In the genomic region with DNA sequence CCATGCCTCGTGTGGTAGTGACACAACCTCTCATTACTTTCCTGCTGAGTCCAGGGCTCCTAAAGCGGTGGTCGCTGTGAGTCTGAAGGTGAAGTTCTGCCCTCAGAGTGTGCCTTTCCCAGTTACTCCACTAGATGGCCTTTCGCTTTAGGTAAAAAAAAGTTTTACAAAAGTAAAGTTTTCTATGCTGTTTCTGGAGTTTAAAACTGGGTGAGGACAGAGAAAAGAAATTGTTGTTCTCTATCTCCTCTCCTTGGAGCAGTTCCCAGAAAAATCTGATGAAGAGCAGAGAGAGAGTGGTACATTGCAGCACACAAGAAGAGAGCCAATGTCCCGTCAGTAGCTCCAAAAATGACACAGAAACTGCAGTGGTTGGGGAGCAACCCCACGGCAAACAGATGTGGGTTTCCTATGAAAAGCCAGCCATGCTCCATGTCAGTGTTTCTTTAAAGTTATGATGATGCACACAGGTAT, we compare ENCODE assay signal across 8 cellular contexts.
A peak's percentile ranks its signal among the peaks of the same experiment; 100 is the strongest.
DNase-seq lines count a peak whose midpoint lies in the region; ATAC-seq and TF ChIP-seq lines count a peak whose summit lies in the region.

No MANE protein-coding gene starts in this region.

- H3K4me3 Mint-ChIP-seq in activated naive CD4-positive, alpha-beta T cell treated with anti-CD3 and anti-CD28 coated beads for 36 hours = no peak overlapping the region

- H3K4me1 ChIP-seq in gastroesophageal sphincter = peaks cover 0 to 58% (median 21%) of the 10 kb centered on the region in 3 donors
- H3K4me1 ChIP-seq in sigmoid colon = peaks cover 0 to 70% (median 57%) of the 10 kb centered on the region in 4 donors

- CTCF ChIA-PET in activated naive CD4-positive, alpha-beta T cell treated with anti-CD3 and anti-CD28 coated beads for 36 hours (lab: Charles Lee) = interaction anchor here (0.7 to 3.4 kb wide), 6 partner anchors 35 to 861 kb away, joined by 3 to 21 read pairs (median 4); no protein-coding TSS in a partner anchor

- H3K9me3 ChIP-seq in gastroesophageal sphincter (no peaks in the 10 kb centered on the region), sigmoid colon (no peaks in the 10 kb centered on the region)

- no peaks in the 10 kb centered on the region for H3K9me3 Mint-ChIP-seq in activated naive CD4-positive, alpha-beta T cell treated with anti-CD3 and anti-CD28 coated beads for 36 hours
- no peaks in the 10 kb centered on the region for H3K9me3 Mint-ChIP-seq in activated naive CD4-positive, alpha-beta T cell treated with anti-CD3 and anti-CD28 coated beads, Interleukin-2, amount 50 U/mL, for 72 hours

- intact Hi-C loops in activated naive CD4-positive, alpha-beta T cell treated with anti-CD3 and anti-CD28 coated beads for 36 hours (cut with micrococcal nuclease) = loop anchor here (1.0 to 5.0 kb wide), 2 partner anchors 711 to 862 kb away; no protein-coding TSS in a partner anchor
- intact Hi-C loops in sigmoid colon (cut with DNase I) = loop anchor here (2.0 to 10.0 kb wide), 6 partner anchors 257 to 857 kb away; partner anchors contain the start of gene GLI3

- WGBS in gastroesophageal sphincter (ENCODE audit: low coverage in 1 of 2), 2 donors = 16 to 17% methylated on average over 4 to 5 of the region's 6 CpGs
- WGBS in sigmoid colon, 2 donors = 30 to 34% methylated on average over 6 of the region's 6 CpGs

- no peak for ATAC-seq in activated naive CD4-positive, alpha-beta T cell treated with anti-CD3 and anti-CD28 coated beads, Interleukin-2, amount 50 U/mL, for 72 hours
- ATAC-seq in gastroesophageal sphincter (peak; percentile 45), GM18861 (IDR thresholded peaks at IDR 0.05; ENCODE audit: unreplicated experiment) (no peak), HG03571 (IDR thresholded peaks at IDR 0.05; ENCODE audit: unreplicated experiment) (no peak)

- no peak overlapping the region for H3K27ac Mint-ChIP-seq in activated naive CD4-positive, alpha-beta T cell treated with anti-CD3 and anti-CD28 coated beads for 36 hours
- H3K27ac Mint-ChIP-seq in activated naive CD4-positive, alpha-beta T cell treated with anti-CD3 and anti-CD28 coated beads, Interleukin-2, amount 50 U/mL, for 72 hours = no peak overlapping the region

- no peaks in the 10 kb centered on the region for H3K36me3 Mint-ChIP-seq in activated naive CD4-positive, alpha-beta T cell treated with anti-CD3 and anti-CD28 coated beads for 36 hours (ENCODE audit: low read depth)
- H3K36me3 Mint-ChIP-seq in activated naive CD4-positive, alpha-beta T cell treated with anti-CD3 and anti-CD28 coated beads, Interleukin-2, amount 50 U/mL, for 72 hours = no peaks in the 10 kb centered on the region

- no peaks in the 10 kb centered on the region for H3K4me1 Mint-ChIP-seq in activated naive CD4-positive, alpha-beta T cell treated with anti-CD3 and anti-CD28 coated beads for 36 hours (ENCODE audit: low read depth)

- H3K36me3 ChIP-seq in gastroesophageal sphincter (peaks cover 0 to 28% of the 10 kb centered on the region in 2 donors), sigmoid colon (peaks cover 0 to 19% (median 0%) of the 10 kb centered on the region in 4 donors)

- H3K27ac ChIP-seq in gastroesophageal sphincter = peak overlapping the region in 3 of 4 donors; percentile 15 to 60 (median 34)
- peak overlapping the region; percentile 30 to 74 (median 68) for H3K27ac ChIP-seq in sigmoid colon

- H3K27me3 ChIP-seq in gastroesophageal sphincter = no peaks in the 10 kb centered on the region
- no peaks in the 10 kb centered on the region for H3K27me3 ChIP-seq in sigmoid colon

- peak; percentile 8 for DNase-seq in activated naive CD4-positive, alpha-beta T cell treated with anti-CD3 and anti-CD28 coated beads for 36 hours
- DNase-seq in activated naive CD4-positive, alpha-beta T cell treated with anti-CD3 and anti-CD28 coated beads, Interleukin-2, amount 50 U/mL, for 72 hours (ENCODE audit: low spot score in 2 of 2) = no peak
- peak; percentile 45 for DNase-seq in RPMI7951 (ENCODE audit: low read depth)
- DNase-seq in sigmoid colon = no peak
- no peak for DNase-seq in NK-92 treated with Interleukin-12 subunit alpha and Interleukin-12 subunit beta, amount 100 ng/mL, for 24 hours (lab: John Stamatoyannopoulos, UW)

- TF ChIP-seq EP300 in gastroesophageal sphincter (IDR thresholded peaks at IDR 0.05) (no peak), sigmoid colon (IDR thresholded peaks at IDR 0.05) (no peak)

- TF ChIP-seq POLR2A in gastroesophageal sphincter (IDR thresholded peaks at IDR 0.05) (no peak), sigmoid colon (IDR thresholded peaks at IDR 0.05) (no peak)

- H3K4me3 ChIP-seq in gastroesophageal sphincter (no peak overlapping the region), sigmoid colon (no peak overlapping the region)

- TF ChIP-seq CTCF in gastroesophageal sphincter (IDR thresholded peaks at IDR 0.05) (peak; percentile 60 to 82 (median 74)), sigmoid colon (IDR thresholded peaks at IDR 0.05) (peak; percentile 56 to 79 (median 65))

- H3K27me3 Mint-ChIP-seq in activated naive CD4-positive, alpha-beta T cell treated with anti-CD3 and anti-CD28 coated beads for 36 hours (ENCODE audit: low read depth) = peaks cover 9% of the 10 kb centered on the region

Comparison
In these comparisons a context has a peak if more than half of its experiments do, and no peak if none do; other contexts are left out.
1. DNase-seq: peak in activated naive CD4-positive, alpha-beta T cell treated with anti-CD3 and anti-CD28 coated beads for 36 hours (single experiment) and RPMI7951 (single experiment); none in activated naive CD4-positive, alpha-beta T cell treated with anti-CD3 and anti-CD28 coated beads, Interleukin-2, amount 50 U/mL, for 72 hours (0 of 2), sigmoid colon (single experiment) and NK-92 treated with Interleukin-12 subunit alpha and Interleukin-12 subunit beta, amount 100 ng/mL, for 24 hours (single experiment).